In genomic region chr19:13024126-13024957, GRCh38 we compare ENCODE assay signal across 7 cellular contexts. TPM values are rescaled to one million over a fixed set of nuclear protein-coding genes. Genes with fewer than 3 reads are reported as not detected.
DNase-seq lines count a peak whose midpoint lies in the region; ATAC-seq and TF ChIP-seq lines count a peak whose summit lies in the region.

No MANE protein-coding gene starts in this region.

- H3K4me3 ChIP-seq in HEK293 (ENCODE audit: low read depth, low read length) (no peak overlapping the region), gastroesophageal sphincter (peak overlapping the region; percentile 8 to 49)

- no peak overlapping the region for H3K27ac Mint-ChIP-seq in T-helper 2 cell treated with Interferon-gamma antibody and Interleukin-4, amounts not matched to agents 5 μg/mL and 100 μg/mL, for 36 hours
- no peak overlapping the region for H3K27ac Mint-ChIP-seq in stimulated activated effector memory CD8-positive, alpha-beta T cell treated with anti-CD3 and anti-CD28 coated beads, Interleukin-12 subunit alpha, Interleukin-12 subunit beta, amount 100 ng/mL, for 72 hours

- H3K4me1 Mint-ChIP-seq in T-helper 2 cell treated with Interferon-gamma antibody and Interleukin-4, amounts not matched to agents 5 μg/mL and 100 μg/mL, for 36 hours (ENCODE audit: low read depth): peaks cover 11% of the 10 kb centered on the region
- peaks cover 27% of the 10 kb centered on the region for H3K4me1 Mint-ChIP-seq in stimulated activated effector memory CD8-positive, alpha-beta T cell treated with anti-CD3 and anti-CD28 coated beads, Interleukin-12 subunit alpha, Interleukin-12 subunit beta, amount 100 ng/mL, for 72 hours

- WGBS in gastroesophageal sphincter (ENCODE audit: low coverage in 1 of 2), 2 donors: 10 to 21% methylated on average over 20 to 33 of the region's 37 CpGs

- H3K4me1 ChIP-seq in HEK293 (ENCODE audit: control insufficient read depth, insufficient read depth, low read length): peaks cover 14% of the 10 kb centered on the region
- peaks cover 19 to 98% (median 65%) of the 10 kb centered on the region in 3 donors for H3K4me1 ChIP-seq in gastroesophageal sphincter

- H3K9me3 ChIP-seq in HEK293 (ENCODE audit: control insufficient read depth, insufficient read depth, low read depth, low read length) (no peaks in the 10 kb centered on the region), gastroesophageal sphincter (no peaks in the 10 kb centered on the region)

- H3K27me3 ChIP-seq in gastroesophageal sphincter: no peaks in the 10 kb centered on the region

- TF ChIP-seq CTCF in HEK293 (tag by site-specific recombination; IDR thresholded peaks at IDR 0.05): no peak
- TF ChIP-seq CTCF in gastroesophageal sphincter (IDR thresholded peaks at IDR 0.05): no peak

- POLR2A ChIA-PET in HEK293 (lab: Yijun Ruan, JAX): no interaction called here

- no peak for TF ChIP-seq POLR2A in gastroesophageal sphincter (IDR thresholded peaks at IDR 0.05)

- no peak for TF ChIP-seq EP300 in gastroesophageal sphincter (IDR thresholded peaks at IDR 0.05)

- H3K36me3 Mint-ChIP-seq in T-helper 2 cell treated with Interferon-gamma antibody and Interleukin-4, amounts not matched to agents 5 μg/mL and 100 μg/mL, for 36 hours (ENCODE audit: low read depth): no peaks in the 10 kb centered on the region
- no peaks in the 10 kb centered on the region for H3K36me3 Mint-ChIP-seq in stimulated activated effector memory CD8-positive, alpha-beta T cell treated with anti-CD3 and anti-CD28 coated beads, Interleukin-12 subunit alpha, Interleukin-12 subunit beta, amount 100 ng/mL, for 72 hours

- H3K27ac ChIP-seq in HEK293 (ENCODE audit: extremely low read depth, low read depth, low read length) (no peak overlapping the region), gastroesophageal sphincter (peak overlapping the region; percentile 85 to 98 (median 95))

- CTCF ChIA-PET in HEK293 (lab: Yijun Ruan, JAX): interaction anchor here (1.0 to 1.1 kb wide), 3 partner anchors 9 to 59 kb away, joined by 3 to 4 read pairs (median 3); no protein-coding TSS in a partner anchor

- DNase-seq in T-helper 2 cell treated with Interferon-gamma antibody and Interleukin-4, amounts not matched to agents 5 μg/mL and 100 μg/mL, for 36 hours (ENCODE audit: low spot score): no peak
- no peak for DNase-seq in stimulated activated effector memory CD8-positive, alpha-beta T cell treated with anti-CD3 and anti-CD28 coated beads, Interleukin-12 subunit alpha, Interleukin-12 subunit beta, amount 100 ng/mL, for 72 hours (ENCODE audit: low spot score in 2 of 2)
- no peak for DNase-seq in HK-2 (ENCODE audit: unreplicated experiment)

- H3K9me3 Mint-ChIP-seq in T-helper 2 cell treated with Interferon-gamma antibody and Interleukin-4, amounts not matched to agents 5 μg/mL and 100 μg/mL, for 36 hours: no peaks in the 10 kb centered on the region
- H3K9me3 Mint-ChIP-seq in stimulated activated effector memory CD8-positive, alpha-beta T cell treated with anti-CD3 and anti-CD28 coated beads, Interleukin-12 subunit alpha, Interleukin-12 subunit beta, amount 100 ng/mL, for 72 hours: no peaks in the 10 kb centered on the region

- H3K27me3 Mint-ChIP-seq in T-helper 2 cell treated with Interferon-gamma antibody and Interleukin-4, amounts not matched to agents 5 μg/mL and 100 μg/mL, for 36 hours (ENCODE audit: low read depth): peaks cover 65% of the 10 kb centered on the region

- no peaks in the 10 kb centered on the region for H3K36me3 ChIP-seq in HEK293 (ENCODE audit: control insufficient read depth in 2 of 2, insufficient read depth in 1 of 2, low read length in 2 of 2)
- peaks cover 0 to 4% of the 10 kb centered on the region in 2 donors for H3K36me3 ChIP-seq in gastroesophageal sphincter

- H3K4me3 Mint-ChIP-seq in T-helper 2 cell treated with Interferon-gamma antibody and Interleukin-4, amounts not matched to agents 5 μg/mL and 100 μg/mL, for 36 hours: peak overlapping the region; percentile 48
- peak overlapping the region; percentile 72 for H3K4me3 Mint-ChIP-seq in stimulated activated effector memory CD8-positive, alpha-beta T cell treated with anti-CD3 and anti-CD28 coated beads, Interleukin-12 subunit alpha, Interleukin-12 subunit beta, amount 100 ng/mL, for 72 hours

- ATAC-seq in gastroesophageal sphincter (no peak), HG02870 (IDR thresholded peaks at IDR 0.05; ENCODE audit: unreplicated experiment) (no peak), GM19397 (IDR thresholded peaks at IDR 0.05; ENCODE audit: unreplicated experiment) (no peak)
- peak; percentile 67 for ATAC-seq in stimulated activated effector memory CD8-positive, alpha-beta T cell treated with anti-CD3 and anti-CD28 coated beads, Interleukin-12 subunit alpha, Interleukin-12 subunit beta, amount 100 ng/mL, for 72 hours

TF ChIP-seq in HEK293, 187 proteins besides CTCF, POLR2A, EP300 and RAD21:
- TF ChIP-seq ZNF518A (tag by site-specific recombination; conservative IDR thresholded peaks at IDR 0.05; ENCODE audit: low read depth): no peak
- peak; percentile 39 for TF ChIP-seq PRDM1 (tag by site-specific recombination; IDR thresholded peaks at IDR 0.05)
- peak; percentile 50 for TF ChIP-seq ZNF366 (tag by site-specific recombination; conservative IDR thresholded peaks at IDR 0.05)

RNA-seq across cellular contexts. Expression of gene NFIX, which starts 29.1 kb away (rescaled TPM):
- total RNA-seq in gastroesophageal sphincter: 100 to 1,000 TPM in 1 of 4 donors, 10 to 100 TPM in 3; 44.7 to 145 (median 72.4) TPM

RNA-seq across cellular contexts. Expression of gene DAND5, which starts 55.0 kb away (rescaled TPM):
- total RNA-seq in gastroesophageal sphincter: under 1 TPM in 1 of 4 donors, not detected in 3; 0.35 TPM
